ENCODE assay signal across 7 cellular contexts in genomic region chr19:35142531-35143230, GRCh38. TPM values are rescaled to one million over a fixed set of nuclear protein-coding genes. Genes with fewer than 3 reads are reported as not detected.
A peak's percentile ranks its signal among the peaks of the same experiment; 100 is the strongest.
DNase-seq lines count a peak whose midpoint lies in the region; ATAC-seq, FAIRE-seq and TF ChIP-seq lines count a peak whose summit lies in the region.

No MANE protein-coding gene starts in this region.

- peak overlapping the region; percentile 90 for H3K4me3 Mint-ChIP-seq in activated T-helper 17 cell treated with anti-CD3 and anti-CD28 coated beads, Interleukin-2, amount 50 U/mL, for 72 hours
- H3K4me3 Mint-ChIP-seq in glutamatergic neuron (ENCODE audit: unreplicated experiment) = no peak overlapping the region

- H3K27me3 Mint-ChIP-seq in activated T-helper 17 cell treated with anti-CD3 and anti-CD28 coated beads, Interleukin-2, amount 50 U/mL, for 72 hours = no peaks in the 10 kb centered on the region
- H3K27me3 Mint-ChIP-seq in glutamatergic neuron (ENCODE audit: unreplicated experiment) = peaks cover 17% of the 10 kb centered on the region

- FAIRE-seq in GM12892 (lab: Jason Lieb, UNC) = peak; percentile 81

- TF ChIP-seq CTCF in glutamatergic neuron (IDR thresholded peaks at IDR 0.05; ENCODE audit: partially characterized antibody, unreplicated experiment) = peak; percentile 91

- no peaks in the 10 kb centered on the region for H3K9me3 Mint-ChIP-seq in activated T-helper 17 cell treated with anti-CD3 and anti-CD28 coated beads, Interleukin-2, amount 50 U/mL, for 72 hours
- H3K9me3 Mint-ChIP-seq in glutamatergic neuron (ENCODE audit: unreplicated experiment) = peaks cover 6% of the 10 kb centered on the region

- no peak overlapping the region for H3K27ac Mint-ChIP-seq in activated T-helper 17 cell treated with anti-CD3 and anti-CD28 coated beads, Interleukin-2, amount 50 U/mL, for 72 hours
- no peak overlapping the region for H3K27ac Mint-ChIP-seq in glutamatergic neuron (ENCODE audit: unreplicated experiment)

- peak overlapping the region; percentile 36 for H3K4me3 ChIP-seq in NT2/D1 (ENCODE audit: insufficient read length, low read depth)
- H3K4me3 ChIP-seq in skeletal muscle cell (ENCODE audit: low read depth, low read length) = peak overlapping the region; percentile 9

- no peaks in the 10 kb centered on the region for H3K9me3 ChIP-seq in NT2/D1 (ENCODE audit: insufficient read depth, low read length)

- TF ChIP-seq POLR2A in GM12892 (IDR thresholded peaks at IDR 0.05; ENCODE audit: low read depth, low read length) = no peak

- DNase-seq in GM12892 (ENCODE audit: insufficient read length) (peak; percentile 61), NT2/D1 (ENCODE audit: low read depth, low spot score) (no peak), glutamatergic neuron (peak; percentile 84), skeletal muscle cell (ENCODE audit: low read depth) (no peak), RKO (ENCODE audit: low spot score) (no peak)

- H3K9ac ChIP-seq in NT2/D1 (ENCODE audit: insufficient read length, low read depth) = peak overlapping the region; percentile 44

- H3K36me3 ChIP-seq in NT2/D1 (ENCODE audit: insufficient read depth, insufficient read length, low read length) = no peaks in the 10 kb centered on the region

- H3K4me1 ChIP-seq in NT2/D1 (ENCODE audit: insufficient read depth, insufficient read length) = peaks cover 12% of the 10 kb centered on the region

- H3K4me1 Mint-ChIP-seq in activated T-helper 17 cell treated with anti-CD3 and anti-CD28 coated beads, Interleukin-2, amount 50 U/mL, for 72 hours = peaks cover 22% of the 10 kb centered on the region
- H3K4me1 Mint-ChIP-seq in glutamatergic neuron (ENCODE audit: low read depth, unreplicated experiment) = peaks cover 29% of the 10 kb centered on the region

- H3K27me3 ChIP-seq in NT2/D1 (ENCODE audit: insufficient read depth, insufficient read length) = peaks cover 44% of the 10 kb centered on the region

- no peaks in the 10 kb centered on the region for H3K36me3 Mint-ChIP-seq in activated T-helper 17 cell treated with anti-CD3 and anti-CD28 coated beads, Interleukin-2, amount 50 U/mL, for 72 hours (ENCODE audit: low read depth)
- no peaks in the 10 kb centered on the region for H3K36me3 Mint-ChIP-seq in glutamatergic neuron (ENCODE audit: unreplicated experiment)

- ATAC-seq in activated T-helper 17 cell treated with anti-CD3 and anti-CD28 coated beads, Interleukin-2, amount 50 U/mL, for 72 hours (replicated peaks) = no peak
- ATAC-seq in GM21529 (IDR thresholded peaks at IDR 0.05; ENCODE audit: unreplicated experiment) = no peak

RNA-seq across cellular contexts. Expression of gene FXYD7, which starts 0.4 kb away (rescaled TPM):
- not detected for polyA plus RNA-seq in GM12892 (2012; ENCODE audit: missing spikeins)
- 1 to 10 TPM in 1 of 2 donors, under 1 TPM in 1; 0.40 to 1.4 TPM for total RNA-seq in activated T-helper 17 cell treated with anti-CD3 and anti-CD28 coated beads, Interleukin-2, amount 50 U/mL, for 72 hours
- 22.3 TPM for total RNA-seq in glutamatergic neuron (ENCODE audit: unreplicated experiment)

RNA-seq across cellular contexts. Expression of gene FXYD1, which starts 4.1 kb away (rescaled TPM):
- not detected for polyA plus RNA-seq in GM12892 (2012; ENCODE audit: missing spikeins)
- under 1 TPM; 0.54 to 0.93 TPM for total RNA-seq in activated T-helper 17 cell treated with anti-CD3 and anti-CD28 coated beads, Interleukin-2, amount 50 U/mL, for 72 hours
- total RNA-seq in glutamatergic neuron (ENCODE audit: unreplicated experiment) = not detected

RNA-seq across cellular contexts. Expression of gene LGI4, which starts 7.8 kb away (rescaled TPM):
- not detected for polyA plus RNA-seq in GM12892 (2012; ENCODE audit: missing spikeins)
- 1 to 10 TPM in 1 of 2 donors, not detected in 1; 1.9 TPM for total RNA-seq in activated T-helper 17 cell treated with anti-CD3 and anti-CD28 coated beads, Interleukin-2, amount 50 U/mL, for 72 hours
- total RNA-seq in glutamatergic neuron (ENCODE audit: unreplicated experiment) = 14.4 TPM

RNA-seq across cellular contexts. Expression of gene FXYD5, which starts 11.9 kb away (rescaled TPM):
- polyA plus RNA-seq in GM12892 (2012; ENCODE audit: missing spikeins) = 48.8 TPM
- total RNA-seq in activated T-helper 17 cell treated with anti-CD3 and anti-CD28 coated beads, Interleukin-2, amount 50 U/mL, for 72 hours = 100 to 1,000 TPM; 214 to 257 TPM
- 5.3 TPM for total RNA-seq in glutamatergic neuron (ENCODE audit: unreplicated experiment)

RNA-seq across cellular contexts. Expression of gene FXYD3, which starts 27.1 kb away (rescaled TPM):
- not detected for polyA plus RNA-seq in GM12892 (2012; ENCODE audit: missing spikeins)
- total RNA-seq in activated T-helper 17 cell treated with anti-CD3 and anti-CD28 coated beads, Interleukin-2, amount 50 U/mL, for 72 hours = not detected
- total RNA-seq in glutamatergic neuron (ENCODE audit: unreplicated experiment) = not detected

Comparison
In these comparisons a context has a peak if more than half of its experiments do, and no peak if none do; other contexts are left out.
1. DNase-seq: peak in GM12892 (single experiment) and glutamatergic neuron (single experiment); none in NT2/D1 (single experiment), skeletal muscle cell (single experiment) and RKO (single experiment).